1 cellular context compared by ENCODE assay signal in genomic region chr1:46466477-46467182, GRCh38.
A peak's percentile ranks its signal among the peaks of the same experiment; 100 is the strongest.
TF ChIP-seq lines count a peak whose summit lies in the region.

No MANE protein-coding gene starts in this region.

TF ChIP-seq in HEK293, 187 proteins besides CTCF, POLR2A, EP300 and RAD21 (continued from another document):
- no peak for TF ChIP-seq ZNF404 (tag by site-specific recombination; IDR thresholded peaks at IDR 0.05)
- no peak for TF ChIP-seq PRDM10 (tag by site-specific recombination; IDR thresholded peaks at IDR 0.05)
- no peak for TF ChIP-seq ZNF146 (tag by site-specific recombination; IDR thresholded peaks at IDR 0.05)
- TF ChIP-seq ZNF239 (tag by site-specific recombination; IDR thresholded peaks at IDR 0.05), result no peak
- no peak for TF ChIP-seq ZNF366 (tag by site-specific recombination; conservative IDR thresholded peaks at IDR 0.05)
- TF ChIP-seq ZNF157 (tag by site-specific recombination; IDR thresholded peaks at IDR 0.05), result no peak
- TF ChIP-seq GLI4 (tag by site-specific recombination; IDR thresholded peaks at IDR 0.05), result no peak
- TF ChIP-seq ZNF26 (tag by site-specific recombination; IDR thresholded peaks at IDR 0.05), result no peak
- no peak for TF ChIP-seq BCL11B (tag by site-specific recombination; IDR thresholded peaks at IDR 0.05; ENCODE audit: low read depth)
- no peak for TF ChIP-seq ZXDB (tag by site-specific recombination; IDR thresholded peaks at IDR 0.05)
- TF ChIP-seq ZNF785 (tag by site-specific recombination; IDR thresholded peaks at IDR 0.05), result no peak
- TF ChIP-seq ZNF341 (tag by site-specific recombination; IDR thresholded peaks at IDR 0.05; ENCODE audit: low read depth), result peak; percentile 25
- no peak for TF ChIP-seq ZNF350 (tag by site-specific recombination; IDR thresholded peaks at IDR 0.05)
- TF ChIP-seq ZNF223 (tag by site-specific recombination; IDR thresholded peaks at IDR 0.05), result no peak
- TF ChIP-seq IKZF3 (tag by site-specific recombination; IDR thresholded peaks at IDR 0.05), result 0 out of 2 replicates have a peak, but pooled peaks have one; percentile 27
- TF ChIP-seq ZNF302 (tag by site-specific recombination; IDR thresholded peaks at IDR 0.05; ENCODE audit: low read depth), result no peak
- TF ChIP-seq ZNF174 (tag by site-specific recombination; IDR thresholded peaks at IDR 0.05), result no peak
- TF ChIP-seq KLF16 (tag by site-specific recombination; IDR thresholded peaks at IDR 0.05), result no peak
- TF ChIP-seq ZFP69B (tag by site-specific recombination; IDR thresholded peaks at IDR 0.05), result no peak
- TF ChIP-seq ZNF280C (tag by site-specific recombination; IDR thresholded peaks at IDR 0.05), result no peak
- TF ChIP-seq ZNF639 (tag by site-specific recombination; IDR thresholded peaks at IDR 0.05), result no peak
- TF ChIP-seq REPIN1 (tag by site-specific recombination; IDR thresholded peaks at IDR 0.05; ENCODE audit: low read depth), result no peak
- no peak for TF ChIP-seq ZNF529 (tag by site-specific recombination; IDR thresholded peaks at IDR 0.05; ENCODE audit: insufficient replicate concordance)
- TF ChIP-seq ZNF18 (tag by site-specific recombination; IDR thresholded peaks at IDR 0.05), result no peak
- TF ChIP-seq ZNF600 (tag by site-specific recombination; IDR thresholded peaks at IDR 0.05), result peak; percentile 49; the same call in 1 of the 2 replicates
- TF ChIP-seq GLI2 (tag by site-specific recombination; IDR thresholded peaks at IDR 0.05; ENCODE audit: borderline replicate concordance, low read depth), result no peak
- TF ChIP-seq ZNF580 (tag by site-specific recombination; IDR thresholded peaks at IDR 0.05), result no peak
- TF ChIP-seq WT1 (tag by site-specific recombination; IDR thresholded peaks at IDR 0.05), result peak; percentile 14; the same call in 1 of the 2 replicates
- TF ChIP-seq ZNF416 (tag by site-specific recombination; IDR thresholded peaks at IDR 0.05), result no peak
- TF ChIP-seq ZNF501 (tag by site-specific recombination; IDR thresholded peaks at IDR 0.05), result no peak
- TF ChIP-seq ZNF324 (tag by site-specific recombination; IDR thresholded peaks at IDR 0.05), result no peak
- no peak for TF ChIP-seq PBX3 (CRISPR knock-in tag; IDR thresholded peaks at IDR 0.05)
- TF ChIP-seq ZNF266 (tag by site-specific recombination; IDR thresholded peaks at IDR 0.05; ENCODE audit: low read depth), result no peak
- no peak for TF ChIP-seq ZNF433 (tag by site-specific recombination; IDR thresholded peaks at IDR 0.05; ENCODE audit: low read depth)
- TF ChIP-seq ZNF292 (tag by site-specific recombination; IDR thresholded peaks at IDR 0.05; ENCODE audit: borderline replicate concordance, low read depth), result no peak
- no peak for TF ChIP-seq ZNF560 (tag by site-specific recombination; IDR thresholded peaks at IDR 0.05; ENCODE audit: borderline replicate concordance)
- TF ChIP-seq ZSCAN18 (tag by site-specific recombination; IDR thresholded peaks at IDR 0.05), result no peak
- no peak for TF ChIP-seq ZSCAN16 (tag by site-specific recombination; IDR thresholded peaks at IDR 0.05)
- no peak for TF ChIP-seq TCF7L2 (IDR thresholded peaks at IDR 0.05; ENCODE audit: borderline replicate concordance, low read depth, low read length)
- TF ChIP-seq MYNN (tag by site-specific recombination; IDR thresholded peaks at IDR 0.05; ENCODE audit: borderline replicate concordance), result no peak
- TF ChIP-seq ZNF274 (IDR thresholded peaks at IDR 0.05; ENCODE audit: low read length), result no peak
- TF ChIP-seq ZNF274 (tag by site-specific recombination; IDR thresholded peaks at IDR 0.05; ENCODE audit: borderline replicate concordance), result no peak
- TF ChIP-seq ZBTB26 (tag by site-specific recombination; optimal IDR thresholded peaks at IDR 0.05), result peak; percentile 73
- TF ChIP-seq ZNF701 (tag by site-specific recombination; IDR thresholded peaks at IDR 0.05), result no peak
- TF ChIP-seq ZNF677 (tag by site-specific recombination; IDR thresholded peaks at IDR 0.05), result no peak
